Comparison of ENCODE assay signal across 28 cellular contexts in the genomic region with DNA sequence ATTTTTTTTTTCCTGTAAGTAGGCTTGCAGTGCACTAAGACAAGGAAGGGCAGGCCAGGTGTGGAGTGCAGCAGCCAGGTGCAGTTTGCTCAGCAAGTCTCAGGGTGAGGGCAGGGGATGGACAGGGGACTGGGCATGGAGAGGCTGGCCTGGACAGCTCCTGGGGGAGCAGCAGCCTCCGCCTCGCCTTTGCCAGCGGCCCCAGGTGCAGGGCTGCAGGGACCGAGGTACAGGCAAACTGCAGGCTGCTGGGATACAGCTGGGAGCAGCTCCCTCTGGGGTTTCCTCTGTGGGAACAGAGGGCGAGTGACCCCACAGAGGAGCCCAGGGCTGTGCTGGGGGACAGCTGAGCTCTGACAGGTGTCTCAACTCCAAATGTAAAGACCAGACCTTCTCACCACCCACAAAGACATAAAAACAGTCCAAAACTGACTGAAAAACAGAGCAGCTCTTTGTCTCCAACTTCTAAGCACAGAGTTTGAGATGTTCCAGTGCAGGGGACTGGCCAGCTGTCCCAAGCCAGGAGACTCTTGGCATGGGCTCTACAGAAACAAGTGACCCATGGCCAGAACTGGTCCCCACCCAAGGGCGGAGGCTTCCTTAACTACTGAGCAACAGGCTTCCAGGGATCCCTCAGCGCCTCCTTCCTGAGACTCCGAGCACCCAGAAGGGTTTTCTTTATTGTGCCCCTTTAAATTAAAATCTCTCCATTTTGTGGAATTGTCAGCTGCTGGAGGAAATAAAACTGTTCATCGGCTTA. TPM values are rescaled to one million over a fixed set of nuclear protein-coding genes. Genes with fewer than 3 reads are reported as not detected.
"Had no signal": no experiment of that assay in that cellular context is flagged by ENCODE, and none has a peak within 500 bp of the region (broad histone marks: within the 10 kb centered on the region; RNA-seq: fewer than 3 reads in every experiment).

No MANE protein-coding gene starts in this region.

- H3K27me3 ChIP-seq: neural progenitor cell, ovary, transverse colon, vagina had no signal

- H3K4me3 ChIP-seq: esophagus squamous epithelium, neural progenitor cell, ovary, skin epidermis, suprapubic skin, transverse colon, vagina had no signal

- DNase-seq: cortex of kidney; effector memory CD8-positive, alpha-beta T cell; erythroblast; esophagus squamous epithelium; foreskin melanocyte; glutamatergic neuron; hypothalamus; immature natural killer cell; kidney glomerular epithelial cell; left colon; mammary epithelial cell; mesendoderm; midbrain; naive thymus-derived CD4-positive, alpha-beta T cell; nucleus accumbens; ovary; retina; stimulated activated CD4-positive, alpha-beta T cell treated with anti-CD3 and anti-CD28 coated beads, Interleukin-15, amount 100 ng/mL, for 24 hours; stimulated activated CD4-positive, alpha-beta T cell treated with anti-CD3 and anti-CD28 coated beads, Interleukin-2, amount 100 ng/mL, for 48 hours; stimulated activated CD8-positive, alpha-beta memory T cell treated with anti-CD3 and anti-CD28 coated beads, Interleukin-4, amount 100 ng/mL, for 48 hours; stimulated activated naive CD4-positive, alpha-beta T cell; stimulated activated naive CD8-positive, alpha-beta T cell treated with anti-CD3 and anti-CD28 coated beads, Interleukin-15, amount 100 ng/mL, for 72 hours; transverse colon had no signal

- H3K36me3 ChIP-seq: esophagus squamous epithelium, neural progenitor cell, ovary, suprapubic skin, transverse colon, vagina had no signal

- ATAC-seq: effector memory CD8-positive, alpha-beta T cell; left colon; naive thymus-derived CD4-positive, alpha-beta T cell; stimulated activated naive CD8-positive, alpha-beta T cell treated with anti-CD3 and anti-CD28 coated beads, Interleukin-15, amount 100 ng/mL, for 72 hours had no signal

- H3K4me2 ChIP-seq: neural progenitor cell had no signal

- H3K27ac ChIP-seq: esophagus squamous epithelium, neural progenitor cell, ovary, skin epidermis, suprapubic skin, transverse colon, vagina had no signal

- H3K4me1 ChIP-seq: esophagus squamous epithelium, neural progenitor cell, transverse colon, vagina had no signal

- H3K9me3 ChIP-seq: esophagus squamous epithelium, suprapubic skin, transverse colon, vagina had no signal

- H2AFZ ChIP-seq: neural progenitor cell had no signal

RNA-seq across cellular contexts. Expression of a gene that starts 27.7 kb away (rescaled TPM):
- total RNA-seq: pulmonary artery endothelial cell had no signal
- polyA plus RNA-seq: immature natural killer cell had no signal
